In the genomic region with DNA sequence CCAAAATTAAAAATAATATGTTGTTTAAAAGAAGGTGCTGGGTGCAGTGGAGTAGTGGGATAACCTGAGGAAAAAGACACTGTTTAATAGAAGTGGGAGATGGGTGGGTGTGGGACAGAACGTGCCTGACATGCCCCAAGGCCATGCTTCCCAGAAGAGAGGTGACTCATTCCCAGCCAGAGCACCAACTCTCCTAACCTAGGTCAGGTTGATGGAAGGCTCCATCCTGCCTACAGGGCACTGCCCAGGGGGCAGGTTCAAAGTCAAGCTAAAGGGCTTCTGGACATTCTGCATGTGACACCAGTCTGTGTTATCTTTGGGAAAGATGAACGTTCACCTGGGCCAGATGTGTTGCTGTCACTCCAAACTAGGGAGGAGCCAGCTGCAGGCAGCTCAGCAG, we compare ENCODE assay signal across 1 cellular context.
TF ChIP-seq lines count a peak whose summit lies in the region.

No MANE protein-coding gene starts in this region.

TF ChIP-seq in IMR-90, 13 proteins besides CTCF, POLR2A, EP300 and RAD21 (continued from another document):
- no peak for TF ChIP-seq CHD1 (IDR thresholded peaks at IDR 0.05; ENCODE audit: low read depth, low read length)
TF ChIP-seq in IMR-90: peak in this region for 1.
